ENCODE assay signal across 15 cellular contexts in genomic region chr12:47022296-47022695, GRCh38. TPM values are rescaled to one million over a fixed set of nuclear protein-coding genes. Genes with fewer than 3 reads are reported as not detected.
DNase-seq lines count a peak whose midpoint lies in the region; ATAC-seq, FAIRE-seq and TF ChIP-seq lines count a peak whose summit lies in the region.
"Had no signal": no experiment of that assay in that cellular context is flagged by ENCODE, and none has a peak within 500 bp of the region (broad histone marks: within the 10 kb centered on the region; RNA-seq: fewer than 3 reads in every experiment).

No MANE protein-coding gene starts in this region.

- H4K5ac ChIP-seq in IMR-90 (ENCODE audit: low read depth, low read length) = peak overlapping the region; percentile 49; the same call in 1 of the 2 replicates

- POLR2A ChIA-PET in IMR-90 (lab: Charles Lee; ENCODE audit: unreplicated experiment) = no interaction called here

- H3K18ac ChIP-seq in IMR-90 (ENCODE audit: low read depth, low read length) = peak overlapping the region; percentile 2; the same call in 1 of the 2 replicates

- H3K36me3 ChIP-seq in IMR-90 (ENCODE audit: control insufficient read depth, insufficient read depth, low read length) (no peaks in the 10 kb centered on the region), keratinocyte (ENCODE audit: control insufficient read depth in 2 of 2, extremely low read depth in 1 of 2, insufficient read depth in 2 of 2, low read length in 2 of 2) (no peaks in the 10 kb centered on the region), MM.1S (replicated peaks; ENCODE audit: insufficient read depth, low read length) (no peaks in the 10 kb centered on the region), left ventricle myocardium inferior (no peaks in the 10 kb centered on the region)
- H3K36me3 ChIP-seq: lower lobe of right lung had no signal

- H4K8ac ChIP-seq in IMR-90 (ENCODE audit: low read depth in 2 of 2, low read length in 2 of 2) = peak overlapping the region; percentile 29 to 63; a peak in 3 of 4 replicates

- peak; percentile 66 for ATAC-seq in IMR-90 (ENCODE audit: low read depth)
- ATAC-seq in stimulated activated memory B cell treated with anti-CD40 and anti-IgM and Interleukin-4, amounts not matched to agents 10 μg/mL and 1 μg/mL and 100 μg/mL, for 72 hours = no peak
- no peak for ATAC-seq in GM21515 (IDR thresholded peaks at IDR 0.05; ENCODE audit: unreplicated experiment)
- ATAC-seq: lower lobe of right lung had no signal

- BruUV-seq in IMR-90 (replicated peaks; lab: Mats Ljungman, UMichigan) = no TSS peak

- H3K9me3 ChIP-seq in IMR-90 (ENCODE audit: control insufficient read depth, insufficient read depth, low read length) (no peaks in the 10 kb centered on the region), keratinocyte (ENCODE audit: control insufficient read depth, low read depth, low read length) (no peaks in the 10 kb centered on the region), MM.1S (replicated peaks; ENCODE audit: insufficient read depth, low read length) (no peaks in the 10 kb centered on the region), left ventricle myocardium inferior (replicated peaks) (no peaks in the 10 kb centered on the region)
- H3K9me3 ChIP-seq: lower lobe of right lung had no signal

- no peak overlapping the region for H3K27ac Mint-ChIP-seq in stimulated activated memory B cell treated with anti-CD40 and anti-IgM and Interleukin-4, amounts not matched to agents 10 μg/mL and 1 μg/mL and 100 μg/mL, for 72 hours
- H3K27ac Mint-ChIP-seq: B cell, IgD-negative memory B cell had no signal

- no peak for FAIRE-seq in keratinocyte (lab: Jason Lieb, UNC)

- H3K27me3 Mint-ChIP-seq in stimulated activated memory B cell treated with anti-CD40 and anti-IgM and Interleukin-4, amounts not matched to agents 10 μg/mL and 1 μg/mL and 100 μg/mL, for 72 hours = peaks cover 8% of the 10 kb centered on the region

- H3K4me2 ChIP-seq in IMR-90 (ENCODE audit: low read depth, low read length) = peak overlapping the region; percentile 36; the same call in 1 of the 2 replicates
- H3K4me2 ChIP-seq in keratinocyte (ENCODE audit: control insufficient read depth, extremely low read depth, insufficient read depth, low read depth, low read length) = peak overlapping the region; percentile 49
- no peak overlapping the region for H3K4me2 ChIP-seq in MM.1S (ENCODE audit: low read depth, low read length)

- H3K4ac ChIP-seq in IMR-90 (ENCODE audit: low read depth, low read length) = peak overlapping the region; percentile 21; the same call in 1 of the 2 replicates

- H3K14ac ChIP-seq in IMR-90 (replicated peaks; ENCODE audit: low read depth, low read length) = peak overlapping the region; percentile 71; the same call in 1 of the 2 replicates

- H3K4me3 Mint-ChIP-seq in stimulated activated memory B cell treated with anti-CD40 and anti-IgM and Interleukin-4, amounts not matched to agents 10 μg/mL and 1 μg/mL and 100 μg/mL, for 72 hours = no peak overlapping the region
- H3K4me3 Mint-ChIP-seq: B cell, IgD-negative memory B cell had no signal

- TF ChIP-seq POLR2A in IMR-90 (IDR thresholded peaks at IDR 0.05; ENCODE audit: low read depth, low read length) = no peak

- H3K9me1 ChIP-seq in IMR-90 (ENCODE audit: insufficient read depth, low read length) = peaks cover 7% of the 10 kb centered on the region; the same call in 1 of the 2 replicates
- no peaks in the 10 kb centered on the region for H3K9me1 ChIP-seq in keratinocyte (ENCODE audit: control insufficient read depth, extremely low read depth, insufficient read depth, low read length)

- peaks cover 0 to 9% of the 10 kb centered on the region in 2 experiments; a peak in 2 of 4 replicates for H3K79me1 ChIP-seq in IMR-90 (ENCODE audit: low read depth in 1 of 2, low read length in 2 of 2)

- peak overlapping the region; percentile 73 for H2BK20ac ChIP-seq in IMR-90 (ENCODE audit: low read depth, low read length)

- H3K27me3 ChIP-seq in IMR-90 (ENCODE audit: control insufficient read depth, insufficient read depth, low read length) (no peaks in the 10 kb centered on the region), keratinocyte (ENCODE audit: control insufficient read depth, extremely low read depth, insufficient read depth, low read length) (no peaks in the 10 kb centered on the region), MM.1S (replicated peaks; ENCODE audit: insufficient read depth, low read length) (no peaks in the 10 kb centered on the region), left ventricle myocardium inferior (ENCODE audit: low read depth) (peaks cover 2% of the 10 kb centered on the region)

- H2AK5ac ChIP-seq in IMR-90 (ENCODE audit: low read depth, low read length) = no peak overlapping the region

- H3K9me3 Mint-ChIP-seq in stimulated activated memory B cell treated with anti-CD40 and anti-IgM and Interleukin-4, amounts not matched to agents 10 μg/mL and 1 μg/mL and 100 μg/mL, for 72 hours = no peaks in the 10 kb centered on the region
- H3K9me3 Mint-ChIP-seq: IgD-negative memory B cell had no signal

- no peak for TF ChIP-seq CTCF in IMR-90 (conservative IDR thresholded peaks at IDR 0.05; ENCODE audit: low read depth, low read length)
- TF ChIP-seq CTCF in astrocyte of the cerebellum (IDR thresholded peaks at IDR 0.05; ENCODE audit: low read depth, low read length, missing control alignments) = no peak
- no peak for TF ChIP-seq CTCF in keratinocyte (optimal IDR thresholded peaks at IDR 0.05 in 1 of 3, IDR thresholded peaks at IDR 0.05 in 1 of 3, conservative IDR thresholded peaks at IDR 0.05 in 1 of 3; ENCODE audit: extremely low read depth in 1 of 3, insufficient read depth in 2 of 3, low read length in 3 of 3)
- no peak for TF ChIP-seq CTCF in MM.1S (IDR thresholded peaks at IDR 0.05; ENCODE audit: low read length)
- no peak for TF ChIP-seq CTCF in left ventricle myocardium inferior (IDR thresholded peaks at IDR 0.05; ENCODE audit: borderline replicate concordance)

- no peaks in the 10 kb centered on the region for H3F3A ChIP-seq in MM.1S (ENCODE audit: insufficient read depth, low read length)

- H3K4me3 ChIP-seq in IMR-90 (ENCODE audit: insufficient read depth, low read depth, low read length) = no peak overlapping the region
- no peak overlapping the region for H3K4me3 ChIP-seq in astrocyte of the cerebellum (ENCODE audit: low read depth, low read length)
- H3K4me3 ChIP-seq in keratinocyte (ENCODE audit: control insufficient read depth in 2 of 3, extremely low read depth in 1 of 3, insufficient read depth in 2 of 3, low read depth in 1 of 3, low read length in 3 of 3) = no peak overlapping the region
- no peak overlapping the region for H3K4me3 ChIP-seq in MM.1S (ENCODE audit: low read length)
- no peak overlapping the region for H3K4me3 ChIP-seq in left ventricle myocardium inferior
- H3K4me3 ChIP-seq: lower lobe of right lung had no signal

- no peaks in the 10 kb centered on the region for H3K4me1 Mint-ChIP-seq in stimulated activated memory B cell treated with anti-CD40 and anti-IgM and Interleukin-4, amounts not matched to agents 10 μg/mL and 1 μg/mL and 100 μg/mL, for 72 hours
- H3K4me1 Mint-ChIP-seq: B cell had no signal

- WGBS in IMR-90 (ENCODE audit: extremely low coverage in 2 of 2, insufficient read length in 1 of 2), 2 experiments = no CpG with 5 or more reads among the region's 2 CpGs

- CTCF ChIA-PET in IMR-90 (lab: Yijun Ruan, JAX) = interaction anchor here (1.5 to 1.9 kb wide), 3 partner anchors 10 to 87 kb away, joined by 5 to 14 read pairs (median 7); no protein-coding TSS in a partner anchor

- H3K9ac ChIP-seq in IMR-90 (ENCODE audit: low read depth, low read length) (no peak overlapping the region; the same call in 1 of the 2 replicates), keratinocyte (ENCODE audit: control insufficient read depth, extremely low read depth, insufficient read depth, low read length) (no peak overlapping the region), MM.1S (ENCODE audit: low read length) (no peak overlapping the region)

- H3K4me1 ChIP-seq in IMR-90 (ENCODE audit: control insufficient read depth, insufficient read depth, low read length) = peaks cover 10% of the 10 kb centered on the region
- peaks cover 43% of the 10 kb centered on the region for H3K4me1 ChIP-seq in keratinocyte (ENCODE audit: control insufficient read depth, extremely low read depth, insufficient read depth, low read length)
- no peaks in the 10 kb centered on the region for H3K4me1 ChIP-seq in MM.1S (ENCODE audit: low read length)
- no peaks in the 10 kb centered on the region for H3K4me1 ChIP-seq in left ventricle myocardium inferior
- H3K4me1 ChIP-seq: lower lobe of right lung had no signal

- no peaks in the 10 kb centered on the region for H3K9me2 ChIP-seq in MM.1S (replicated peaks; ENCODE audit: insufficient read depth, low read length)

- H2BK5ac ChIP-seq in IMR-90 (ENCODE audit: low read depth, low read length, poor library complexity, severe bottlenecking) = peak overlapping the region; percentile 88

- H3K27ac ChIP-seq in IMR-90 (ENCODE audit: insufficient read depth, low read length) (peak overlapping the region; percentile 37), keratinocyte (ENCODE audit: control insufficient read depth, insufficient read depth, low read length) (peak overlapping the region; percentile 44), MM.1S (ENCODE audit: low read length) (no peak overlapping the region), left ventricle myocardium inferior (replicated peaks) (no peak overlapping the region)
- H3K27ac ChIP-seq: lower lobe of right lung had no signal

- H3K56ac ChIP-seq in IMR-90 (ENCODE audit: extremely low read depth, insufficient read depth, low read length) = peak overlapping the region; percentile 69

- H4K91ac ChIP-seq in IMR-90 (ENCODE audit: insufficient read depth, low read depth, low read length) = no peak overlapping the region

- no peak overlapping the region for H2AK9ac ChIP-seq in IMR-90 (replicated peaks; ENCODE audit: low read depth, low read length, poor library complexity)

- in situ Hi-C loops in ACHN (cut with HindIII; ENCODE audit: low pct_ligation_motif_present, low pct_unique_long_range_greater_than_20kb, low sequenced_read_pairs) (no loop called here), IMR-90 (cut with MboI; ENCODE audit: low sequenced_read_pairs) (loop anchor here (5.0 kb wide), 1 partner anchor 345 kb away; no protein-coding TSS in a partner anchor), astrocyte of the cerebellum (cut with HindIII; ENCODE audit: low sequenced_read_pairs) (no loop called here)

- TF ChIP-seq RAD21 in IMR-90 (IDR thresholded peaks at IDR 0.05; ENCODE audit: low read length) = no peak

- H3K23ac ChIP-seq in IMR-90 (ENCODE audit: low read depth, low read length) = peak overlapping the region; percentile 50; the same call in 1 of the 2 replicates

- DNase-seq in ACHN = peak; percentile 66
- peak; percentile 82 for DNase-seq in IMR-90
- peak; percentile 59 for DNase-seq in astrocyte of the cerebellum (ENCODE audit: low read depth)
- DNase-seq in keratinocyte (ENCODE audit: low read depth, low spot score) = no peak
- DNase-seq in MM.1S = no peak
- no peak for DNase-seq in left ventricle myocardium inferior
- DNase-seq: activated CD4-positive, CD25-positive, alpha-beta regulatory T cell; lower lobe of right lung; NCI-H187; NCI-H69; occipital lobe had no signal

- H4K20me1 ChIP-seq in IMR-90 (ENCODE audit: insufficient read depth, low read length) = no peaks in the 10 kb centered on the region
- no peaks in the 10 kb centered on the region for H4K20me1 ChIP-seq in keratinocyte (ENCODE audit: control insufficient read depth, extremely low read depth, insufficient read depth, low read length)
- no peaks in the 10 kb centered on the region for H4K20me1 ChIP-seq in MM.1S (ENCODE audit: insufficient read depth, low read length)

- no peaks in the 10 kb centered on the region for H3K79me2 ChIP-seq in keratinocyte (ENCODE audit: control insufficient read depth, insufficient read depth, low read length)
- H3K79me2 ChIP-seq in MM.1S (ENCODE audit: low read length) = no peaks in the 10 kb centered on the region

- peak overlapping the region; percentile 67; the same call in 2 of the 3 replicates for H2BK15ac ChIP-seq in IMR-90 (ENCODE audit: low read depth, low read length)

- no peaks in the 10 kb centered on the region for H3K36me3 Mint-ChIP-seq in stimulated activated memory B cell treated with anti-CD40 and anti-IgM and Interleukin-4, amounts not matched to agents 10 μg/mL and 1 μg/mL and 100 μg/mL, for 72 hours

- dilution Hi-C loops in IMR-90 (cut with HindIII; ENCODE audit: low sequenced_read_pairs, unreplicated experiment) (no loop called here), keratinocyte (cut with MboI; ENCODE audit: extremely low pct_ligation_motif_present, low sequenced_read_pairs) (no loop called here)

- intact Hi-C loops in IMR-90 (cut with micrococcal nuclease) (loop anchor here (5.0 kb wide), 4 partner anchors 90 to 650 kb away; partner anchors contain the start of gene SLC38A2), left ventricle myocardium inferior (cut with micrococcal nuclease) (no loop called here)

- no peak overlapping the region for H2AFZ ChIP-seq in IMR-90 (replicated peaks; ENCODE audit: low read length, poor library complexity)
- H2AFZ ChIP-seq in keratinocyte (ENCODE audit: control insufficient read depth, low read length) = no peak overlapping the region
- no peak overlapping the region for H2AFZ ChIP-seq in MM.1S (ENCODE audit: low read length)

- H2BK120ac ChIP-seq in IMR-90 (ENCODE audit: low read depth, low read length) = peak overlapping the region; percentile 78

RNA-seq across cellular contexts. Expression of gene PCED1B, which starts 57.1 kb away (rescaled TPM):
- total RNA-seq in IMR-90 (2012; rRNA removed) (0.28 and 0.36 TPM in 2 replicates), left ventricle myocardium inferior (0.55 TPM)
- polyA plus RNA-seq in IMR-90 (2012; rRNA removed) (2.0 and 2.6 TPM in 2 replicates), keratinocyte (3.1 to 3.7 TPM (median 3.2 TPM) in 3 replicates)
- polyA plus RNA-seq in IMR-90 (2012; cell fraction: cytosol; rRNA removed) = 1.4 and 2.1 TPM in 2 replicates
- 5.1 and 8.9 TPM in 2 replicates for polyA plus RNA-seq in IMR-90 (2012; cell fraction: nucleus; rRNA removed; ENCODE audit: low replicate concordance)
- 2.0 TPM for polyA plus RNA-seq in keratinocyte (2011; ENCODE audit: low read depth)
- 2.4 and 4.7 TPM in 2 replicates for polyA plus RNA-seq in keratinocyte (2011; cell fraction: cytosol; rRNA removed)
- polyA plus RNA-seq in keratinocyte (2011; cell fraction: nucleus; rRNA removed) = 7.8 and 13.8 TPM in 2 replicates
- polyA plus RNA-seq in keratinocyte (2012; ENCODE audit: low replicate concordance) = 5.1 and 8.0 TPM in 2 replicates
- polyA minus RNA-seq in keratinocyte = 2.9 to 5.0 TPM (median 4.4 TPM) in 3 replicates
- 2.1 TPM for polyA minus RNA-seq in keratinocyte (2011; cell fraction: cytosol; rRNA and poly(A)+ RNA removed)
- polyA minus RNA-seq in keratinocyte (2011; cell fraction: nucleus; rRNA and poly(A)+ RNA removed) = 3.2 and 4.5 TPM in 2 replicates

RNA-seq across cellular contexts. Expression of gene AMIGO2, which starts 57.5 kb away (rescaled TPM):
- total RNA-seq in IMR-90 (2012; rRNA removed) (31.7 and 32.6 TPM in 2 replicates), left ventricle myocardium inferior (2.3 TPM)
- polyA plus RNA-seq in IMR-90 (2012; rRNA removed) (17.1 and 20.1 TPM in 2 replicates), keratinocyte (50.7 to 76.5 TPM (median 71.3 TPM) in 3 replicates)
- polyA plus RNA-seq in IMR-90 (2012; cell fraction: cytosol; rRNA removed) = 4.4 and 5.0 TPM in 2 replicates
- polyA plus RNA-seq in IMR-90 (2012; cell fraction: nucleus; rRNA removed; ENCODE audit: low replicate concordance) = 5.1 and 26.1 TPM in 2 replicates
- polyA plus RNA-seq in keratinocyte (2011; ENCODE audit: low read depth) = 8.3 TPM
- 29.4 and 57.4 TPM in 2 replicates for polyA plus RNA-seq in keratinocyte (2011; cell fraction: cytosol; rRNA removed)
- 135 and 145 TPM in 2 replicates for polyA plus RNA-seq in keratinocyte (2011; cell fraction: nucleus; rRNA removed)
- polyA plus RNA-seq in keratinocyte (2012; ENCODE audit: low replicate concordance) = 12.8 and 59.8 TPM in 2 replicates
- 33.5 to 51.5 TPM (median 39.6 TPM) in 3 replicates for polyA minus RNA-seq in keratinocyte
- 30.3 TPM for polyA minus RNA-seq in keratinocyte (2011; cell fraction: cytosol; rRNA and poly(A)+ RNA removed)
- 45.1 and 74.9 TPM in 2 replicates for polyA minus RNA-seq in keratinocyte (2011; cell fraction: nucleus; rRNA and poly(A)+ RNA removed)

Comparison
In these comparisons a context has a peak if more than half of its experiments do, and no peak if none do; other contexts are left out.
1. DNase-seq: peak in ACHN (single experiment), IMR-90 (single experiment) and astrocyte of the cerebellum (single experiment); none in keratinocyte (single experiment), MM.1S (single experiment) and left ventricle myocardium inferior (single experiment).
2. H3K27ac ChIP-seq: peak in IMR-90 (single experiment) and keratinocyte (single experiment); none in MM.1S (single experiment) and left ventricle myocardium inferior (single experiment).
3. RNA of gene AMIGO2, which starts 57.5 kb away (total RNA-seq): 31.7 to 32.6 TPM in IMR-90; 2.3 TPM in left ventricle myocardium inferior (single experiment); every median in the first group is over 10 times any median in the second.